8 cellular contexts compared by ENCODE assay signal in genomic region chr17:15966183-15966878, GRCh38. TPM values are rescaled to one million over a fixed set of nuclear protein-coding genes. Genes with fewer than 3 reads are reported as not detected.
A peak's percentile ranks its signal among the peaks of the same experiment; 100 is the strongest.
DNase-seq lines count a peak whose midpoint lies in the region; ATAC-seq and TF ChIP-seq lines count a peak whose summit lies in the region.

No MANE protein-coding gene starts in this region.

- CTCF ChIA-PET in activated naive CD4-positive, alpha-beta T cell treated with anti-CD3 and anti-CD28 coated beads, Interleukin-2, amount 10 ng/mL, durations not matched to agents 7 days and 5 days (lab: Charles Lee): no interaction called here

- H3K36me3 Mint-ChIP-seq in activated naive CD4-positive, alpha-beta T cell treated with anti-CD3 and anti-CD28 coated beads, Interleukin-2, amount 10 ng/mL, durations not matched to agents 7 days and 5 days: no peaks in the 10 kb centered on the region

- in situ Hi-C loops in HAP-1 (cut with MboI; ENCODE audit: low sequenced_read_pairs): no loop called here

- H3K4me1 ChIP-seq in HAP-1 (peaks cover 21% of the 10 kb centered on the region), NT2/D1 (ENCODE audit: insufficient read depth, insufficient read length) (peaks cover 11% of the 10 kb centered on the region), esophagus squamous epithelium (peaks cover 17 to 56% (median 22%) of the 10 kb centered on the region in 3 donors), osteoblast (ENCODE audit: insufficient read depth, low read length) (peaks cover 26% of the 10 kb centered on the region)

- H3K79me2 ChIP-seq in osteoblast (ENCODE audit: insufficient read depth, low read length): peaks cover 41% of the 10 kb centered on the region

- H4K20me1 ChIP-seq in osteoblast (ENCODE audit: insufficient read depth, low read length): no peaks in the 10 kb centered on the region

- 42 to 43% methylated on average over 11 of the region's 13 CpGs for whole genome bisulfite sequencing in esophagus squamous epithelium, 2 donors

- TF ChIP-seq POLR2A in esophagus squamous epithelium (IDR thresholded peaks at IDR 0.05): no peak

- TF ChIP-seq CTCF in esophagus squamous epithelium (IDR thresholded peaks at IDR 0.05) (no peak), osteoblast (IDR thresholded peaks at IDR 0.05; ENCODE audit: extremely low read depth, low read depth, low read length) (no peak)

- H3K9me3 ChIP-seq in HAP-1: no peaks in the 10 kb centered on the region
- H3K9me3 ChIP-seq in NT2/D1 (ENCODE audit: insufficient read depth, low read length): no peaks in the 10 kb centered on the region
- no peaks in the 10 kb centered on the region for H3K9me3 ChIP-seq in esophagus squamous epithelium
- H3K9me3 ChIP-seq in osteoblast (ENCODE audit: low read depth, low read length): no peaks in the 10 kb centered on the region

- H3K4me3 Mint-ChIP-seq in activated naive CD4-positive, alpha-beta T cell treated with anti-CD3 and anti-CD28 coated beads, Interleukin-2, amount 10 ng/mL, durations not matched to agents 7 days and 5 days: no peak overlapping the region

- H3K9me3 Mint-ChIP-seq in activated naive CD4-positive, alpha-beta T cell treated with anti-CD3 and anti-CD28 coated beads, Interleukin-2, amount 10 ng/mL, durations not matched to agents 7 days and 5 days: no peaks in the 10 kb centered on the region

- peak overlapping the region; percentile 46 for H3K9ac ChIP-seq in NT2/D1 (ENCODE audit: insufficient read length, low read depth)

- peak overlapping the region; percentile 59 to 81 (median 66) for H3K27ac ChIP-seq in esophagus squamous epithelium
- peak overlapping the region; percentile 11 for H3K27ac ChIP-seq in osteoblast (ENCODE audit: low read depth, low read length)

- peaks cover 44% of the 10 kb centered on the region for H3K27me3 Mint-ChIP-seq in activated naive CD4-positive, alpha-beta T cell treated with anti-CD3 and anti-CD28 coated beads, Interleukin-2, amount 10 ng/mL, durations not matched to agents 7 days and 5 days

- H3K4me3 ChIP-seq in HAP-1 (peak overlapping the region; percentile 4; the same call in 1 of the 2 replicates), NT2/D1 (ENCODE audit: insufficient read length, low read depth) (peak overlapping the region; percentile 12), esophagus squamous epithelium (peak overlapping the region in 1 of 4 donors; percentile 5), osteoblast (ENCODE audit: insufficient read depth, low read length) (no peak overlapping the region)

- no peak for ATAC-seq in GM19455 (IDR thresholded peaks at IDR 0.05; ENCODE audit: unreplicated experiment)
- no peak for ATAC-seq in HG02610 (IDR thresholded peaks at IDR 0.05; ENCODE audit: unreplicated experiment)

- no peak overlapping the region for H3K4me2 ChIP-seq in osteoblast (ENCODE audit: insufficient read depth, low read length)

- H3K36me3 ChIP-seq in HAP-1 (replicated peaks): no peaks in the 10 kb centered on the region
- H3K36me3 ChIP-seq in NT2/D1 (ENCODE audit: insufficient read depth, insufficient read length, low read length): no peaks in the 10 kb centered on the region
- H3K36me3 ChIP-seq in esophagus squamous epithelium: peaks cover 0 to 6% (median 0%) of the 10 kb centered on the region in 3 donors
- no peaks in the 10 kb centered on the region for H3K36me3 ChIP-seq in osteoblast (ENCODE audit: insufficient read depth, low read length)

- DNase-seq in HAP-1 (ENCODE audit: low spot score in 2 of 2) (peak; percentile 84 to 87), NT2/D1 (ENCODE audit: low read depth, low spot score) (peak; percentile 72), esophagus squamous epithelium (lab: John Stamatoyannopoulos, UW) (no peak), osteoblast (ENCODE audit: insufficient read length, low spot score, missing footprints) (no peak)
- no peak for DNase-seq in central memory CD4-positive, alpha-beta T cell
- DNase-seq in activated naive CD4-positive, alpha-beta T cell treated with anti-CD3 and anti-CD28 coated beads, Interleukin-2, amount 10 ng/mL, durations not matched to agents 7 days and 5 days: no peak

- H3K27ac Mint-ChIP-seq in activated naive CD4-positive, alpha-beta T cell treated with anti-CD3 and anti-CD28 coated beads, Interleukin-2, amount 10 ng/mL, durations not matched to agents 7 days and 5 days: no peak overlapping the region

- H3K27me3 ChIP-seq in HAP-1 (ENCODE audit: low read depth): no peaks in the 10 kb centered on the region
- no peaks in the 10 kb centered on the region for H3K27me3 ChIP-seq in NT2/D1 (ENCODE audit: insufficient read depth, insufficient read length)
- H3K27me3 ChIP-seq in esophagus squamous epithelium: no peaks in the 10 kb centered on the region
- no peaks in the 10 kb centered on the region for H3K27me3 ChIP-seq in osteoblast (ENCODE audit: insufficient read depth, low read length)

- peaks cover 15% of the 10 kb centered on the region for H3K4me1 Mint-ChIP-seq in activated naive CD4-positive, alpha-beta T cell treated with anti-CD3 and anti-CD28 coated beads, Interleukin-2, amount 10 ng/mL, durations not matched to agents 7 days and 5 days

- intact Hi-C loops in esophagus squamous epithelium (cut with DNase I): no loop called here

- H2AFZ ChIP-seq in osteoblast (ENCODE audit: low read length): peak overlapping the region; percentile 46

RNA-seq across cellular contexts. Expression of gene ADORA2B, which starts 21.4 kb away (rescaled TPM):
- total RNA-seq in esophagus squamous epithelium: 10 to 100 TPM; 12.2 to 34.9 (median 32.0) TPM
- 4.7 and 5.9 TPM in 2 replicates for total RNA-seq in osteoblast

RNA-seq across cellular contexts. Expression of gene ZSWIM7, which starts 33.2 kb away (rescaled TPM):
- 10 to 100 TPM in 2 of 4 donors, 1 to 10 TPM in 2; 3.7 to 13.4 (median 10.3) TPM for total RNA-seq in esophagus squamous epithelium
- 11.6 and 14.7 TPM in 2 replicates for total RNA-seq in osteoblast

RNA-seq across cellular contexts. Expression of gene TTC19, which starts 33.3 kb away (rescaled TPM):
- 10 to 100 TPM; 20.0 to 75.7 (median 35.6) TPM for total RNA-seq in esophagus squamous epithelium
- 31.8 and 39.8 TPM in 2 replicates for total RNA-seq in osteoblast

Comparison
In these comparisons a context has a peak if more than half of its experiments do, and no peak if none do; other contexts are left out.
1. DNase-seq: peak in HAP-1 (2 of 2) and NT2/D1 (single experiment); none in esophagus squamous epithelium (single experiment), osteoblast (single experiment), central memory CD4-positive, alpha-beta T cell (single experiment) and activated naive CD4-positive, alpha-beta T cell treated with anti-CD3 and anti-CD28 coated beads, Interleukin-2, amount 10 ng/mL, durations not matched to agents 7 days and 5 days (single experiment).